Comparison of ENCODE assay signal across 10 cellular contexts in genomic region chr11:35526370-35526792, GRCh38. TPM values are rescaled to one million over a fixed set of nuclear protein-coding genes. Genes with fewer than 3 reads are reported as not detected.
DNase-seq lines count a peak whose midpoint lies in the region; ATAC-seq and TF ChIP-seq lines count a peak whose summit lies in the region.
"Had no signal": no experiment of that assay in that cellular context is flagged by ENCODE, and none has a peak within 500 bp of the region (broad histone marks: within the 10 kb centered on the region; RNA-seq: fewer than 3 reads in every experiment).

No MANE protein-coding gene starts in this region.

- peak overlapping the region; percentile 85 for H3K9ac ChIP-seq in GM23248

- H2AFZ ChIP-seq in GM23248 = 0 out of 2 replicates have a peak overlapping the region, but pooled peaks have one; percentile 79
- H2AFZ ChIP-seq in osteoblast (ENCODE audit: low read length) = no peak overlapping the region

- POLR2A ChIA-PET in CD8-positive, alpha-beta T cell (lab: Charles Lee) = no interaction called here

- H3K79me2 ChIP-seq in GM23248 (ENCODE audit: insufficient read depth) = peaks cover 30% of the 10 kb centered on the region
- peaks cover 22% of the 10 kb centered on the region for H3K79me2 ChIP-seq in osteoblast (ENCODE audit: insufficient read depth, low read length)

- no peak overlapping the region for H3K27ac ChIP-seq in GM23248
- H3K27ac ChIP-seq in osteoblast (ENCODE audit: low read depth, low read length) = no peak overlapping the region
- H3K27ac ChIP-seq in body of pancreas = no peak overlapping the region
- H3K27ac ChIP-seq in CD8-positive, alpha-beta T cell (ENCODE audit: low read depth, low read length) = no peak overlapping the region
- H3K27ac ChIP-seq: PC-9 had no signal

- H3K27me3 ChIP-seq in GM23248 (replicated peaks; ENCODE audit: insufficient read depth) = no peaks in the 10 kb centered on the region
- H3K27me3 ChIP-seq in MG63 = no peaks in the 10 kb centered on the region
- H3K27me3 ChIP-seq in osteoblast (ENCODE audit: insufficient read depth, low read length) = no peaks in the 10 kb centered on the region
- peaks cover 0 to 8% of the 10 kb centered on the region in 2 donors for H3K27me3 ChIP-seq in body of pancreas
- peaks cover 4% of the 10 kb centered on the region for H3K27me3 ChIP-seq in CD8-positive, alpha-beta T cell (ENCODE audit: insufficient read depth, low read length)

- ATAC-seq in body of pancreas = no peak
- no peak for ATAC-seq in CD8-positive, alpha-beta T cell

- DNase-seq in GM23248 = no peak
- DNase-seq in MG63 = peak; percentile 30
- peak; percentile 39 for DNase-seq in epithelial cell of esophagus (ENCODE audit: low read depth)
- DNase-seq in osteoblast (ENCODE audit: insufficient read length, low spot score, missing footprints) = no peak
- no peak for DNase-seq in body of pancreas
- DNase-seq in central memory CD4-positive, alpha-beta T cell = no peak
- no peak for DNase-seq in CD8-positive, alpha-beta T cell
- DNase-seq: NCI-H187, PC-9 had no signal

- H3K36me3 Mint-ChIP-seq in CD8-positive, alpha-beta T cell = no peaks in the 10 kb centered on the region

- no peaks in the 10 kb centered on the region for H3K36me3 ChIP-seq in GM23248 (ENCODE audit: low read depth)
- H3K36me3 ChIP-seq in MG63 = no peaks in the 10 kb centered on the region
- H3K36me3 ChIP-seq in osteoblast (ENCODE audit: insufficient read depth, low read length) = no peaks in the 10 kb centered on the region
- H3K36me3 ChIP-seq in body of pancreas (replicated peaks in 1 of 2; ENCODE audit: insufficient read depth in 1 of 2, low read depth in 2 of 2) = no peaks in the 10 kb centered on the region
- H3K36me3 ChIP-seq in CD8-positive, alpha-beta T cell (ENCODE audit: insufficient read depth, low read length) = no peaks in the 10 kb centered on the region
- H3K36me3 ChIP-seq: adrenal gland had no signal

- no peaks in the 10 kb centered on the region for H3K4me1 Mint-ChIP-seq in CD8-positive, alpha-beta T cell (ENCODE audit: low read depth)

- peaks cover 53% of the 10 kb centered on the region for H3F3A ChIP-seq in GM23248 (ENCODE audit: insufficient read depth)

- no peak overlapping the region for H3K27ac Mint-ChIP-seq in CD8-positive, alpha-beta T cell

- H4K20me1 ChIP-seq in GM23248 (ENCODE audit: insufficient read depth) = no peaks in the 10 kb centered on the region
- no peaks in the 10 kb centered on the region for H4K20me1 ChIP-seq in osteoblast (ENCODE audit: insufficient read depth, low read length)

- 93 to 94% methylated on average over 6 of the region's 6 CpGs for WGBS in GM23248 (ENCODE audit: low coverage in 1 of 2, low lambda C conversion rate in 2 of 2, missing lambda C conversion rate in 2 of 2), 2 experiments
- WGBS in body of pancreas, 2 donors = 52 to 60% methylated on average over 6 of the region's 6 CpGs

- in situ Hi-C loops in GM23248 (cut with MboI) = no loop called here

- H3K27me3 Mint-ChIP-seq in CD8-positive, alpha-beta T cell (ENCODE audit: low read depth) = peaks cover 72% of the 10 kb centered on the region

- no peaks in the 10 kb centered on the region for H3K9me3 Mint-ChIP-seq in CD8-positive, alpha-beta T cell

- H3K9me2 ChIP-seq in GM23248 (ENCODE audit: insufficient read depth) = no peaks in the 10 kb centered on the region

- CTCF ChIA-PET in CD8-positive, alpha-beta T cell (lab: Charles Lee) = no interaction called here

- no peak for TF ChIP-seq POLR2A in body of pancreas (IDR thresholded peaks at IDR 0.05)

- H3K9me3 ChIP-seq in GM23248 (ENCODE audit: low read depth) (no peaks in the 10 kb centered on the region), MG63 (peaks cover 3% of the 10 kb centered on the region; the same call in 1 of the 2 replicates), osteoblast (ENCODE audit: low read depth, low read length) (no peaks in the 10 kb centered on the region), body of pancreas (no peaks in the 10 kb centered on the region)
- no peaks in the 10 kb centered on the region for H3K9me3 ChIP-seq in CD8-positive, alpha-beta T cell (ENCODE audit: low read length)
- H3K9me3 ChIP-seq: adrenal gland had no signal

- TF ChIP-seq CTCF in epithelial cell of esophagus (IDR thresholded peaks at IDR 0.05; ENCODE audit: insufficient read depth, low read depth, low read length, missing control alignments) (no peak), osteoblast (IDR thresholded peaks at IDR 0.05; ENCODE audit: extremely low read depth, low read depth, low read length) (no peak), body of pancreas (IDR thresholded peaks at IDR 0.05) (no peak)
- TF ChIP-seq CTCF in CD8-positive, alpha-beta T cell (IDR thresholded peaks at IDR 0.05) = no peak

- intact Hi-C loops in body of pancreas (cut with DNase I) = no loop called here
- intact Hi-C loops in CD8-positive, alpha-beta T cell (cut with DNase I, micrococcal nuclease) = no loop called here

- H3K4me1 ChIP-seq in GM23248 (ENCODE audit: insufficient read depth) (peaks cover 53% of the 10 kb centered on the region), osteoblast (ENCODE audit: insufficient read depth, low read length) (peaks cover 54% of the 10 kb centered on the region), body of pancreas (peaks cover 14% of the 10 kb centered on the region)
- no peaks in the 10 kb centered on the region for H3K4me1 ChIP-seq in CD8-positive, alpha-beta T cell (ENCODE audit: insufficient read depth, low read length)

- H3K4me3 ChIP-seq in GM23248 = peak overlapping the region; percentile 82
- no peak overlapping the region for H3K4me3 ChIP-seq in MG63
- no peak overlapping the region for H3K4me3 ChIP-seq in epithelial cell of esophagus (ENCODE audit: low read length)
- H3K4me3 ChIP-seq in osteoblast (ENCODE audit: insufficient read depth, low read length) = peak overlapping the region; percentile 78
- no peak overlapping the region for H3K4me3 ChIP-seq in body of pancreas
- no peak overlapping the region for H3K4me3 ChIP-seq in CD8-positive, alpha-beta T cell (ENCODE audit: low read depth, low read length)
- H3K4me3 ChIP-seq: PC-9 had no signal

- no peak overlapping the region for H3K4me3 Mint-ChIP-seq in CD8-positive, alpha-beta T cell

- H3K4me2 ChIP-seq in GM23248 (ENCODE audit: unreplicated experiment) (peak overlapping the region; percentile 90), osteoblast (ENCODE audit: insufficient read depth, low read length) (peak overlapping the region; percentile 85)

RNA-seq across cellular contexts. Expression of gene PAMR1, which starts 1.0 kb away (rescaled TPM):
- 141 and 151 TPM in 2 replicates for total RNA-seq in GM23248 (2014; rRNA removed; shearing (Covaris generic))
- 119 and 120 TPM in 2 replicates for polyA plus RNA-seq in GM23248 (2016; fragmentation: Nextera tagmentation; extraction: Ambion mirVana)
- not detected in 2 replicates for total RNA-seq in MG63 (2014; rRNA removed; shearing (Covaris generic); ENCODE audit: low replicate concordance)
- 49.9 and 60.7 TPM in 2 replicates for total RNA-seq in osteoblast
- total RNA-seq in body of pancreas = 1 to 10 TPM in 1 of 2 donors, under 1 TPM in 1; 0.99 to 3.6 TPM
- total RNA-seq in CD8-positive, alpha-beta T cell = not detected

Comparison
In these comparisons a context has a peak if more than half of its experiments do, and no peak if none do; other contexts are left out.
1. DNase-seq: peak in MG63 (single experiment) and epithelial cell of esophagus (single experiment); none in GM23248 (single experiment), osteoblast (single experiment), body of pancreas (0 of 4), central memory CD4-positive, alpha-beta T cell (single experiment) and CD8-positive, alpha-beta T cell (0 of 7).
2. H3K4me3 ChIP-seq: peak in GM23248 (single experiment) and osteoblast (single experiment); none in MG63 (single experiment), epithelial cell of esophagus (single experiment), body of pancreas (0 of 2) and CD8-positive, alpha-beta T cell (single experiment).
3. RNA of gene PAMR1, which starts 1.0 kb away (total RNA-seq): 141 to 151 TPM in GM23248 and 49.9 to 60.7 TPM in osteoblast; 0.99 to 3.6 TPM in body of pancreas, not detected in MG63 and not detected in CD8-positive, alpha-beta T cell; every median in the first group is over 10 times any median in the second.